9 cellular contexts compared by ENCODE assay signal in the genomic region with DNA sequence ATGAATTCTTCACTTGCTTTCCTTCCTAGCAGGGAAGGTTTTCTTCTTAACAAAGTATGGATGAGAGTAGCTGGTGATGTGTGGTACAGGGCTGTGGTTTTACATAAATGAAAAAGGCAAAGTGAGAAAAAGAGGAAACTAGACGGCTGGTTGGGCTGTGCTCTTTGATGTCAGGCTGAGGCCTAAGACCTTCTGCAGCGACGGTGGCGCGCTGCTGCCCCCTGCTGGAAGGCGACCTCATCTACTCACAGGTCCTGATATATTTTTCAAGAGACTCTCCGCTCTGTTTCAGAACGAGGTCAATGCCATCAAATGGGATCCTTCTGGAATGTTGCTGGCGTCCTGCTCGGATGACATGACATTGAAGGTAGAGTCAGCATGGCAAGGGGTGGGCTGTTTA.
A peak's percentile ranks its signal among the peaks of the same experiment; 100 is the strongest.
DNase-seq lines count a peak whose midpoint lies in the region; ATAC-seq and TF ChIP-seq lines count a peak whose summit lies in the region.
"Had no signal": no experiment of that assay in that cellular context is flagged by ENCODE, and none has a peak within 500 bp of the region (broad histone marks: within the 10 kb centered on the region; RNA-seq: fewer than 3 reads in every experiment).

No MANE protein-coding gene starts in this region.

- DNase-seq in GM03348 (ENCODE audit: low spot score) (peak; percentile 68), cardiac muscle cell (ENCODE audit: low read depth in 1 of 2, low spot score in 1 of 2) (peak in 1 of 2 donors; percentile 52), mesothelial cell of epicardium (ENCODE audit: low spot score in 2 of 2, unreplicated experiment in 2 of 2) (no peak), NCI-H345 treated with DMSO at 0.1 percent for 48 hours (lab: John Stamatoyannopoulos, UW; ENCODE audit: unreplicated experiment) (no peak)
- peak; percentile 60 for DNase-seq in activated CD4-positive, alpha-beta T cell treated with anti-CD3 and anti-CD28 coated beads for 1 hour
- peak; percentile 48 for DNase-seq in stimulated activated CD8-positive, alpha-beta memory T cell treated with anti-CD3 and anti-CD28 coated beads, Interleukin-7, amount 100 ng/mL, for 24 hours (ENCODE audit: low read depth)

- no peaks in the 10 kb centered on the region for H3K4me1 Mint-ChIP-seq in mesothelial cell of epicardium

- no peaks in the 10 kb centered on the region for H3K9me3 ChIP-seq in cardiac muscle cell (ENCODE audit: low read depth)

- no peak overlapping the region for H3K4me3 Mint-ChIP-seq in mesothelial cell of epicardium

- no peak overlapping the region for H3K4me3 ChIP-seq in cardiac muscle cell

- H3K27me3 Mint-ChIP-seq in mesothelial cell of epicardium (ENCODE audit: low read depth) = no peaks in the 10 kb centered on the region

- ATAC-seq in HG03432 (IDR thresholded peaks at IDR 0.05; ENCODE audit: unreplicated experiment) (peak; percentile 93), GM19463 (IDR thresholded peaks at IDR 0.05; ENCODE audit: unreplicated experiment) (no peak)

- no peaks in the 10 kb centered on the region for H3K36me3 ChIP-seq in cardiac muscle cell

- no peaks in the 10 kb centered on the region for H3K4me1 ChIP-seq in cardiac muscle cell (ENCODE audit: low read depth)

- no peaks in the 10 kb centered on the region for H3K27me3 ChIP-seq in cardiac muscle cell

- TF ChIP-seq CTCF in cardiac muscle cell (IDR thresholded peaks at IDR 0.05; ENCODE audit: low read depth, low read length) (peak; percentile 51), mesothelial cell of epicardium (IDR thresholded peaks at IDR 0.05; ENCODE audit: unreplicated experiment) (no peak)

- H3K27ac Mint-ChIP-seq in mesothelial cell of epicardium = no peak overlapping the region

- H3K9me3 Mint-ChIP-seq in mesothelial cell of epicardium = no peaks in the 10 kb centered on the region

- H3K27ac ChIP-seq in cardiac muscle cell = no peak overlapping the region
- H3K27ac ChIP-seq: HL-60 had no signal

- H3K36me3 Mint-ChIP-seq in mesothelial cell of epicardium = no peaks in the 10 kb centered on the region

Comparison
In these comparisons a context has a peak if more than half of its experiments do, and no peak if none do; other contexts are left out.
1. DNase-seq: peak in GM03348 (single experiment), activated CD4-positive, alpha-beta T cell treated with anti-CD3 and anti-CD28 coated beads for 1 hour (single experiment) and stimulated activated CD8-positive, alpha-beta memory T cell treated with anti-CD3 and anti-CD28 coated beads, Interleukin-7, amount 100 ng/mL, for 24 hours (single experiment); none in mesothelial cell of epicardium (0 of 2) and NCI-H345 treated with DMSO at 0.1 percent for 48 hours (single experiment).